22 cellular contexts compared by ENCODE assay signal in genomic region chr18:22020127-22020866, GRCh38.
DNase-seq lines count a peak whose midpoint lies in the region; ATAC-seq and TF ChIP-seq lines count a peak whose summit lies in the region.
"Had no signal": no experiment of that assay in that cellular context is flagged by ENCODE, and none has a peak within 500 bp of the region (broad histone marks: within the 10 kb centered on the region; RNA-seq: fewer than 3 reads in every experiment).

No MANE protein-coding gene starts in this region.

- no peaks in the 10 kb centered on the region for H3K9me2 ChIP-seq in hepatocyte (replicated peaks; ENCODE audit: insufficient read depth)

- ATAC-seq in mucosa of descending colon = peak; percentile 84
- ATAC-seq in GM19463 (IDR thresholded peaks at IDR 0.05; ENCODE audit: unreplicated experiment) = no peak
- no peak for ATAC-seq in WTC11
- ATAC-seq in GM21825 (IDR thresholded peaks at IDR 0.05; ENCODE audit: unreplicated experiment) = no peak
- ATAC-seq: effector memory CD8-positive, alpha-beta T cell; esophagus mucosa; foreskin keratinocyte; left ventricle myocardium superior had no signal

- intact Hi-C loops in mucosa of descending colon (cut with DNase I, micrococcal nuclease) = no loop called here
- intact Hi-C loops in stomach (cut with DNase I; ENCODE audit: low total_unique reads) = no loop called here

- POLR2A ChIA-PET in WTC11 (lab: Charles Lee) = no interaction called here

- no peak overlapping the region for H3K4me3 Mint-ChIP-seq in WTC11
- H3K4me3 Mint-ChIP-seq: activated T-cell treated with anti-CD3 and anti-CD28 coated beads, Interleukin-2, amount 50 U/mL, for 24 hours; effector memory CD8-positive, alpha-beta T cell had no signal

- H2AFZ ChIP-seq in hepatocyte = no peak overlapping the region

- CTCF ChIA-PET in WTC11 (lab: Charles Lee) = interaction anchor here (0.9 kb wide), 1 partner anchor 23 kb away, joined by 4 read pairs; no protein-coding TSS in a partner anchor

- H3K27me3 ChIP-seq in HUES6 (ENCODE audit: control insufficient read depth, insufficient read depth, low read length) (no peaks in the 10 kb centered on the region), hepatocyte (no peaks in the 10 kb centered on the region), stomach (no peaks in the 10 kb centered on the region)
- H3K27me3 ChIP-seq: foreskin keratinocyte had no signal

- 38% methylated on average over 12 of the region's 12 CpGs for WGBS in hepatocyte (ENCODE audit: low lambda C conversion rate, missing lambda C conversion rate)
- 33 to 58% (median 41%) methylated on average over 12 of the region's 12 CpGs for WGBS in stomach, 5 donors

- no peak for TF ChIP-seq CTCF in hepatocyte (IDR thresholded peaks at IDR 0.05; ENCODE audit: poor library complexity)
- no peak for TF ChIP-seq CTCF in mucosa of descending colon (IDR thresholded peaks at IDR 0.05)
- no peak for TF ChIP-seq CTCF in stomach (IDR thresholded peaks at IDR 0.05)
- no peak for TF ChIP-seq CTCF in WTC11 (IDR thresholded peaks at IDR 0.05)

- peak overlapping the region; percentile 9; the same call in 1 of the 2 replicates for H3K27ac ChIP-seq in HUES6 (ENCODE audit: low read depth, low read length)
- peak overlapping the region; percentile 91 for H3K27ac ChIP-seq in hepatocyte
- peak overlapping the region; percentile 72 to 91 (median 88) for H3K27ac ChIP-seq in stomach
- H3K27ac ChIP-seq: foreskin keratinocyte had no signal

- H3K9ac ChIP-seq in HUES6 (ENCODE audit: low read length) = peak overlapping the region; percentile 13

- H3K9me3 ChIP-seq in HUES6 (ENCODE audit: control insufficient read depth, insufficient read depth, low read depth, low read length) (no peaks in the 10 kb centered on the region), hepatocyte (ENCODE audit: low read depth) (no peaks in the 10 kb centered on the region), mucosa of descending colon (no peaks in the 10 kb centered on the region), stomach (no peaks in the 10 kb centered on the region)

- peaks cover 3% of the 10 kb centered on the region; the same call in 1 of the 2 replicates for H3K9me3 Mint-ChIP-seq in WTC11
- H3K9me3 Mint-ChIP-seq: activated T-cell treated with anti-CD3 and anti-CD28 coated beads, Interleukin-2, amount 50 U/mL, for 24 hours; effector memory CD8-positive, alpha-beta T cell had no signal

- H3K4me3 ChIP-seq in HUES6 (ENCODE audit: low read depth, low read length) (no peak overlapping the region), hepatocyte (no peak overlapping the region), mucosa of descending colon (no peak overlapping the region), stomach (no peak overlapping the region)

- no peak for TF ChIP-seq EP300 in stomach (IDR thresholded peaks at IDR 0.05)

- no peaks in the 10 kb centered on the region for H3K27me3 Mint-ChIP-seq in WTC11 (ENCODE audit: low read depth)

- H3K27ac Mint-ChIP-seq in WTC11 = no peak overlapping the region
- H3K27ac Mint-ChIP-seq: activated T-cell treated with anti-CD3 and anti-CD28 coated beads, Interleukin-2, amount 50 U/mL, for 24 hours; effector memory CD8-positive, alpha-beta T cell had no signal

- DNase-seq in hepatocyte (ENCODE audit: low spot score) (peak; percentile 72), mucosa of descending colon (peak in 2 of 3 donors; percentile 50 to 61), stomach (peak; percentile 51), hippocampal formation (lab: John Stamatoyannopoulos, UW) (no peak), WTC11 (ENCODE audit: low spot score) (no peak)
- DNase-seq: activated CD8-positive, alpha-beta memory T cell treated with anti-CD3 and anti-CD28 coated beads for 24 hours; activated T-cell treated with anti-CD3 and anti-CD28 coated beads, Interleukin-2, amount 50 U/mL, for 24 hours; effector memory CD8-positive, alpha-beta T cell; foreskin keratinocyte; GOT3; left ventricle myocardium superior; NCI-H1092; NCI-H187; NCI-H748 treated with DMSO at 0.1 percent for 48 hours; nucleus accumbens; stimulated activated CD4-positive, alpha-beta T cell treated with anti-CD3 and anti-CD28 coated beads, Interleukin-4, amount 100 ng/mL, for 1 hour; stimulated activated naive CD4-positive, alpha-beta T cell; T-helper 1 cell had no signal

- no peaks in the 10 kb centered on the region; the same call in 1 of the 2 replicates for H3K36me3 Mint-ChIP-seq in WTC11

- TF ChIP-seq POLR2A in stomach (IDR thresholded peaks at IDR 0.05) = no peak

- H3K4me1 Mint-ChIP-seq in WTC11 = peaks cover 8% of the 10 kb centered on the region

- no peaks in the 10 kb centered on the region for H3K79me2 ChIP-seq in hepatocyte

- no peaks in the 10 kb centered on the region for H4K20me1 ChIP-seq in hepatocyte (ENCODE audit: insufficient read depth, poor library complexity, severe bottlenecking)

- H3K36me3 ChIP-seq in HUES6 (ENCODE audit: control insufficient read depth, insufficient read depth, low read length) (no peaks in the 10 kb centered on the region), hepatocyte (replicated peaks; ENCODE audit: insufficient read depth, low read depth) (no peaks in the 10 kb centered on the region), mucosa of descending colon (ENCODE audit: low read depth) (no peaks in the 10 kb centered on the region), stomach (no peaks in the 10 kb centered on the region)

- peak overlapping the region; percentile 53 for H3K4me2 ChIP-seq in hepatocyte

- H3K4me1 ChIP-seq in HUES6 (ENCODE audit: control insufficient read depth, insufficient read depth, low read length) (peaks cover 11% of the 10 kb centered on the region; the same call in 1 of the 2 replicates), hepatocyte (ENCODE audit: insufficient read depth) (peaks cover 48% of the 10 kb centered on the region), mucosa of descending colon (ENCODE audit: low read depth) (peaks cover 23% of the 10 kb centered on the region), stomach (peaks cover 27 to 45% (median 41%) of the 10 kb centered on the region in 4 donors)
- H3K4me1 ChIP-seq: foreskin keratinocyte had no signal

TF ChIP-seq in WTC11, 78 proteins besides CTCF, POLR2A, EP300 and RAD21 (continues in another document):
- no peak for TF ChIP-seq E2F1 (CRISPR knock-in tag; IDR thresholded peaks at IDR 0.05)
- TF ChIP-seq NFATC4 (CRISPR knock-in tag; IDR thresholded peaks at IDR 0.05) = no peak
- no peak for TF ChIP-seq ZNF396 (CRISPR knock-in tag; IDR thresholded peaks at IDR 0.05; ENCODE audit: borderline replicate concordance)
- TF ChIP-seq, protein P1, sequence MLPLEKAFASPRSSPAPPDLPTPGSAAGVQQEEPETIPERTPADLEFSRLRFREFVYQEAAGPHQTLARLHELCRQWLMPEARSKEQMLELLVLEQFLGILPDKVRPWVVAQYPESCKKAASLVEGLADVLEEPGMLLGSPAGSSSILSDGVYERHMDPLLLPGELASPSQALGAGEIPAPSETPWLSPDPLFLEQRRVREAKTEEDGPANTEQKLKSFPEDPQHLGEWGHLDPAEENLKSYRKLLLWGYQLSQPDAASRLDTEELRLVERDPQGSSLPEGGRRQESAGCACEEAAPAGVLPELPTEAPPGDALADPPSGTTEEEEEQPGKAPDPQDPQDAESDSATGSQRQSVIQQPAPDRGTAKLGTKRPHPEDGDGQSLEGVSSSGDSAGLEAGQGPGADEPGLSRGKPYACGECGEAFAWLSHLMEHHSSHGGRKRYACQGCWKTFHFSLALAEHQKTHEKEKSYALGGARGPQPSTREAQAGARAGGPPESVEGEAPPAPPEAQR (CRISPR knock-in tag; IDR thresholded peaks at IDR 0.05) = no peak
- TF ChIP-seq NFYB (CRISPR knock-in tag; conservative IDR thresholded peaks at IDR 0.05; ENCODE audit: low read depth) = no peak
- TF ChIP-seq ZNF138 (CRISPR knock-in tag; conservative IDR thresholded peaks at IDR 0.05) = no peak
- no peak for TF ChIP-seq ERG (CRISPR knock-in tag; IDR thresholded peaks at IDR 0.05)
- TF ChIP-seq, protein P2, sequence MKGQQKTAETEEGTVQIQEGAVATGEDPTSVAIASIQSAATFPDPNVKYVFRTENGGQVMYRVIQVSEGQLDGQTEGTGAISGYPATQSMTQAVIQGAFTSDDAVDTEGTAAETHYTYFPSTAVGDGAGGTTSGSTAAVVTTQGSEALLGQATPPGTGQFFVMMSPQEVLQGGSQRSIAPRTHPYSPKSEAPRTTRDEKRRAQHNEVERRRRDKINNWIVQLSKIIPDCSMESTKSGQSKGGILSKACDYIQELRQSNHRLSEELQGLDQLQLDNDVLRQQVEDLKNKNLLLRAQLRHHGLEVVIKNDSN (CRISPR knock-in tag; IDR thresholded peaks at IDR 0.05) = no peak
- TF ChIP-seq ZNF263 (CRISPR knock-in tag; IDR thresholded peaks at IDR 0.05; ENCODE audit: low read depth) = no peak
- no peak for TF ChIP-seq ATF2 (CRISPR knock-in tag; IDR thresholded peaks at IDR 0.05; ENCODE audit: borderline replicate concordance, low read depth)

Comparison
In these comparisons a context has a peak if more than half of its experiments do, and no peak if none do; other contexts are left out.
1. H3K27ac ChIP-seq: peak in every context shown above with its lines; median percentile 91 in hepatocyte; 88 in stomach; 9 in HUES6.
2. DNase-seq: peak in hepatocyte (single experiment), mucosa of descending colon (2 of 3) and stomach (single experiment); none in hippocampal formation (0 of 2) and WTC11 (single experiment).